ENCODE assay signal across 22 cellular contexts in genomic region chr1:167964646-167965045, GRCh38.
"Had no signal": no experiment of that assay in that cellular context is flagged by ENCODE, and none has a peak within 500 bp of the region (broad histone marks: within the 10 kb centered on the region; RNA-seq: fewer than 3 reads in every experiment).

No MANE protein-coding gene starts in this region.

- H3K4me1 Mint-ChIP-seq: neural progenitor cell had no signal

- H3K4me1 ChIP-seq: colonic mucosa, lower lobe of right lung, neural progenitor cell, uterus had no signal

- H3K27ac ChIP-seq: colonic mucosa, lower lobe of right lung, neural progenitor cell, ovary, tibial artery, upper lobe of left lung, uterus had no signal

- H3K9me3 ChIP-seq: colonic mucosa, gastrocnemius medialis, lower lobe of right lung, ovary, right lobe of liver, tibial artery, upper lobe of left lung, uterus had no signal

- H3K27me3 Mint-ChIP-seq: effector memory CD8-positive, alpha-beta T cell; natural killer cell treated with Interleukin-12 subunit alpha and Interleukin-12 subunit beta and Interleukin-15 and Interleukin-18, amount 100 ng/mL, for 72 hours; stimulated activated memory B cell treated with anti-CD40 and anti-IgM and Interleukin-4, amounts not matched to agents 10 μg/mL and 1 μg/mL and 100 μg/mL, for 72 hours; stimulated activated naive CD8-positive, alpha-beta T cell treated with anti-CD3 and anti-CD28 coated beads, Interleukin-15, Interleukin-2, amounts not matched to agents 100 ng/mL and 50 ng/mL, for 24 hours had no signal

- H3K9me3 Mint-ChIP-seq: effector memory CD8-positive, alpha-beta T cell; natural killer cell treated with Interleukin-12 subunit alpha and Interleukin-12 subunit beta and Interleukin-15 and Interleukin-18, amount 100 ng/mL, for 72 hours; stimulated activated memory B cell treated with anti-CD40 and anti-IgM and Interleukin-4, amounts not matched to agents 10 μg/mL and 1 μg/mL and 100 μg/mL, for 72 hours; stimulated activated naive CD8-positive, alpha-beta T cell treated with anti-CD3 and anti-CD28 coated beads, Interleukin-15, Interleukin-2, amounts not matched to agents 100 ng/mL and 50 ng/mL, for 24 hours had no signal

- H3K27ac Mint-ChIP-seq: effector memory CD8-positive, alpha-beta T cell; natural killer cell treated with Interleukin-12 subunit alpha and Interleukin-12 subunit beta and Interleukin-15 and Interleukin-18, amount 100 ng/mL, for 72 hours; neural progenitor cell; stimulated activated memory B cell treated with anti-CD40 and anti-IgM and Interleukin-4, amounts not matched to agents 10 μg/mL and 1 μg/mL and 100 μg/mL, for 72 hours; stimulated activated naive CD8-positive, alpha-beta T cell treated with anti-CD3 and anti-CD28 coated beads, Interleukin-15, Interleukin-2, amounts not matched to agents 100 ng/mL and 50 ng/mL, for 24 hours had no signal

- H2AFZ ChIP-seq: neural progenitor cell had no signal

- H3K4me2 ChIP-seq: neural progenitor cell had no signal

- H3K9ac ChIP-seq: neural progenitor cell had no signal

- H3K4me3 Mint-ChIP-seq: effector memory CD8-positive, alpha-beta T cell; natural killer cell treated with Interleukin-12 subunit alpha and Interleukin-12 subunit beta and Interleukin-15 and Interleukin-18, amount 100 ng/mL, for 72 hours; neural progenitor cell; stimulated activated memory B cell treated with anti-CD40 and anti-IgM and Interleukin-4, amounts not matched to agents 10 μg/mL and 1 μg/mL and 100 μg/mL, for 72 hours; stimulated activated naive CD8-positive, alpha-beta T cell treated with anti-CD3 and anti-CD28 coated beads, Interleukin-15, Interleukin-2, amounts not matched to agents 100 ng/mL and 50 ng/mL, for 24 hours had no signal

- H3K27me3 ChIP-seq: colonic mucosa, gastrocnemius medialis, neural progenitor cell, ovary, right lobe of liver, tibial artery, upper lobe of left lung, uterus had no signal

- H3K36me3 ChIP-seq: colonic mucosa, ovary, right lobe of liver, uterus had no signal

- H3K4me3 ChIP-seq: colonic mucosa, gastrocnemius medialis, lower lobe of right lung, neural progenitor cell, ovary, right lobe of liver, tibial artery, upper lobe of left lung, uterus had no signal

- ATAC-seq: effector memory CD8-positive, alpha-beta T cell; gastrocnemius medialis; lower lobe of right lung; natural killer cell treated with Interleukin-12 subunit alpha and Interleukin-12 subunit beta and Interleukin-15 and Interleukin-18, amount 100 ng/mL, for 72 hours; stimulated activated memory B cell treated with anti-CD40 and anti-IgM and Interleukin-4, amounts not matched to agents 10 μg/mL and 1 μg/mL and 100 μg/mL, for 72 hours had no signal

- DNase-seq: cerebellar nuclear complex; colonic mucosa; effector memory CD8-positive, alpha-beta T cell; gastrocnemius medialis; glutamatergic neuron; islet precursor cell; lower lobe of right lung; mesenchymal stem cell; midbrain; nucleus accumbens; ovary; right lobe of liver; stimulated activated CD4-positive, alpha-beta T cell treated with anti-CD3 and anti-CD28 coated beads, Interleukin-15, amount 100 ng/mL, for 24 hours; stimulated activated CD4-positive, alpha-beta T cell treated with anti-CD3 and anti-CD28 coated beads, Interleukin-1b, Interleukin-23, amount 100 ng/mL, for 48 hours; stimulated activated CD4-positive, alpha-beta T cell treated with anti-CD3 and anti-CD28 coated beads, Interleukin-4, amount 100 ng/mL, for 24 hours; tibial artery; upper lobe of left lung; uterus had no signal
